ENCODE assay signal across 8 cellular contexts in the genomic region with DNA sequence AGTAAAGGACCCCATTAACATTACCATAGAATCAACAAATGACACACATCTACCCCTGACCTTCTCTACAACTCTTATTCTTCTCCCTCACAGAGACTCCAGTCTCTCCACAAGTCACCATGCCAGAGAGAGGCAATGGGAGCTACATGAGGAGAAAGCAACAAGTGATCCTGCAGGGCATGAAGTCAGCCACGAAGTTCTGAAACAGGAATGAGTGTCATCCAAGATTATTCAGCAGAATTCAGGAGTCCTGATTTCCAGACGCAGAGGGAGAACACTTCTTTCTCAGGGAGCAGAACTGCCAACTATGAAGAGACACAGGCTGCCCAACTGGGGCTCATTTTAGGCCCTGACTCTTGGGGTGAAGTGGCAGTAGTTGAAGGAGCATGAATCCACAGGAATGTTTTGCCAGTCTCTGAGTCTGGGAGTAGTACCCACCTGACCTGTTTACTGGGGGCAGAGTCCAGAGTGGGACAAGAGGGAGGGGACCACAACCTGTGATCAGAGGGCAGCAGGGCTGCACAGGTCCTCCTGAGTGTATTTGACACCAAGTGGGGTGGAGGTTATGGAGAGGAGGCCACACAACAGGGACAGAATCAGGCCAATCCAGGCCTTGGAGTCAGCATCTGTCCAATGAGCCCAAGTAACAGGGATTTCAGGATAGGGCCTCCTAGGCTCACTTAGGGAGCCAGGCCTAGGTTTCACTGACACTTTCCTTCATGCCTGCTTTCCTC. TPM values are rescaled to one million over a fixed set of nuclear protein-coding genes. Genes with fewer than 3 reads are reported as not detected.
DNase-seq lines count a peak whose midpoint lies in the region; ATAC-seq, FAIRE-seq and TF ChIP-seq lines count a peak whose summit lies in the region.

No MANE protein-coding gene starts in this region.

- peaks cover 41% of the 10 kb centered on the region for H3K4me1 Mint-ChIP-seq in T-helper 17 cell

- H3K27ac Mint-ChIP-seq in T-helper 17 cell, result peak overlapping the region; percentile 92

- DNase-seq in GM12865 (ENCODE audit: low read depth), result no peak
- no peak for DNase-seq in T-helper 17 cell
- DNase-seq in fibroblast of the aortic adventitia (ENCODE audit: low read depth), result no peak
- DNase-seq in retinal pigment epithelial cell (ENCODE audit: low read depth), result no peak
- DNase-seq in stimulated activated CD8-positive, alpha-beta memory T cell treated with anti-CD3 and anti-CD28 coated beads, Interleukin-4, amount 100 ng/mL, for 48 hours, result no peak
- DNase-seq in NCI-H748 (lab: John Stamatoyannopoulos, UW; ENCODE audit: unreplicated experiment), result no peak
- DNase-seq in urothelium cell line (ENCODE audit: low spot score), result no peak

- no peaks in the 10 kb centered on the region for H3K36me3 Mint-ChIP-seq in T-helper 17 cell (ENCODE audit: low read depth)

- ATAC-seq in T-helper 17 cell, result no peak
- no peak for ATAC-seq in GM18519 (IDR thresholded peaks at IDR 0.05; ENCODE audit: low FRiP score, unreplicated experiment)

- TF ChIP-seq CTCF in GM12865 (IDR thresholded peaks at IDR 0.05; ENCODE audit: insufficient read depth, low read depth, low read length, missing control alignments) (no peak), fibroblast of the aortic adventitia (IDR thresholded peaks at IDR 0.05; ENCODE audit: insufficient read depth, low read length) (no peak), retinal pigment epithelial cell (conservative IDR thresholded peaks at IDR 0.05; ENCODE audit: low read depth, low read length) (no peak)

- peak overlapping the region; percentile 95 for H3K4me3 Mint-ChIP-seq in T-helper 17 cell

- H3K9me3 ChIP-seq in T-helper 17 cell (ENCODE audit: control insufficient read depth, low read length, poor library complexity, severe bottlenecking), result no peaks in the 10 kb centered on the region

- no peak for FAIRE-seq in urothelium cell line (lab: Jason Lieb, UNC)

- H3K27me3 Mint-ChIP-seq in T-helper 17 cell, result no peaks in the 10 kb centered on the region

- H3K4me3 ChIP-seq in GM12865 (ENCODE audit: low read depth, low read length) (peak overlapping the region; percentile 94), fibroblast of the aortic adventitia (ENCODE audit: low read depth, low read length) (peak overlapping the region; percentile 88), retinal pigment epithelial cell (ENCODE audit: low read length) (peak overlapping the region; percentile 78)

RNA-seq across cellular contexts. Expression of a gene that starts 2.4 kb away (rescaled TPM):
- total RNA-seq in T-helper 17 cell, result 10 to 100 TPM; 36.6 to 41.3 TPM
- 33.3 and 49.8 TPM in 2 replicates for total RNA-seq in fibroblast of the aortic adventitia (ENCODE audit: low replicate concordance)

RNA-seq across cellular contexts. Expression of a gene that starts 28.6 kb away (rescaled TPM):
- total RNA-seq in T-helper 17 cell, result 1 to 10 TPM; 1.5 to 1.6 TPM
- 0.16 TPM in 1 of 2 replicates, not detected in the other for total RNA-seq in fibroblast of the aortic adventitia (ENCODE audit: low replicate concordance)
